ENCODE assay signal across 1 cellular context in genomic region chr1:235933017-235933416, GRCh38.
TF ChIP-seq lines count a peak whose summit lies in the region.

No MANE protein-coding gene starts in this region.

TF ChIP-seq in liver, 16 proteins besides CTCF, POLR2A, EP300 and RAD21 (continued from another document):
- TF ChIP-seq REST (IDR thresholded peaks at IDR 0.05) = no peak
- no peak for TF ChIP-seq FOXA2 (IDR thresholded peaks at IDR 0.05)
- no peak for TF ChIP-seq YY1 (IDR thresholded peaks at IDR 0.05)
- TF ChIP-seq HNF4A (conservative IDR thresholded peaks at IDR 0.05) = no peak
- TF ChIP-seq JUND (IDR thresholded peaks at IDR 0.05) = no peak
- no peak for TF ChIP-seq EGR1 (IDR thresholded peaks at IDR 0.05; ENCODE audit: low read depth in 2 of 2)
- TF ChIP-seq, protein P1, sequence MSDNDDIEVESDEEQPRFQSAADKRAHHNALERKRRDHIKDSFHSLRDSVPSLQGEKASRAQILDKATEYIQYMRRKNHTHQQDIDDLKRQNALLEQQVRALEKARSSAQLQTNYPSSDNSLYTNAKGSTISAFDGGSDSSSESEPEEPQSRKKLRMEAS (IDR thresholded peaks at IDR 0.05) = no peak
- TF ChIP-seq NR2F2 (IDR thresholded peaks at IDR 0.05) = no peak
- TF ChIP-seq GABPA (IDR thresholded peaks at IDR 0.05 in 1 of 2, conservative IDR thresholded peaks at IDR 0.05 in 1 of 2) = no peak
